ENCODE assay signal across 10 cellular contexts in genomic region chr11:86916330-86916729, GRCh38. TPM values are rescaled to one million over a fixed set of nuclear protein-coding genes. Genes with fewer than 3 reads are reported as not detected.
DNase-seq lines count a peak whose midpoint lies in the region; ATAC-seq and TF ChIP-seq lines count a peak whose summit lies in the region.
"Had no signal": no experiment of that assay in that cellular context is flagged by ENCODE, and none has a peak within 500 bp of the region (broad histone marks: within the 10 kb centered on the region; RNA-seq: fewer than 3 reads in every experiment).

No MANE protein-coding gene starts in this region.

- no peak overlapping the region for H3K4me3 Mint-ChIP-seq in activated CD8-positive, alpha-beta T cell treated with anti-CD3 and anti-CD28 coated beads for 36 hours

- peaks cover 5% of the 10 kb centered on the region for H3K27me3 Mint-ChIP-seq in activated CD8-positive, alpha-beta T cell treated with anti-CD3 and anti-CD28 coated beads for 36 hours

- H3K4me1 ChIP-seq in SJCRH30, result peaks cover 53% of the 10 kb centered on the region

- H3K36me3 ChIP-seq in SJCRH30, result no peaks in the 10 kb centered on the region

- CTCF ChIA-PET in activated CD8-positive, alpha-beta T cell treated with anti-CD3 and anti-CD28 coated beads for 36 hours (lab: Charles Lee), result interaction anchor here (3.1 kb wide), 1 partner anchor 46 kb away, joined by 13 read pairs; no protein-coding TSS in a partner anchor

- H3K9me3 Mint-ChIP-seq in activated CD8-positive, alpha-beta T cell treated with anti-CD3 and anti-CD28 coated beads for 36 hours, result no peaks in the 10 kb centered on the region

- POLR2A ChIA-PET in activated CD8-positive, alpha-beta T cell treated with anti-CD3 and anti-CD28 coated beads for 36 hours (lab: Charles Lee), result interaction anchor here (0.7 kb wide), 1 partner anchor 109 kb away, joined by 4 read pairs; no protein-coding TSS in a partner anchor

- H3K4me3 ChIP-seq in SJCRH30 (no peak overlapping the region), fibroblast of villous mesenchyme (ENCODE audit: low read depth, low read length) (no peak overlapping the region)

- H3K27me3 ChIP-seq in SJCRH30, result no peaks in the 10 kb centered on the region

- H3K27ac Mint-ChIP-seq in activated CD8-positive, alpha-beta T cell treated with anti-CD3 and anti-CD28 coated beads for 36 hours, result no peak overlapping the region

- no peaks in the 10 kb centered on the region for H3K36me3 Mint-ChIP-seq in activated CD8-positive, alpha-beta T cell treated with anti-CD3 and anti-CD28 coated beads for 36 hours (ENCODE audit: low read depth)

- no peak for TF ChIP-seq CTCF in fibroblast of villous mesenchyme (IDR thresholded peaks at IDR 0.05; ENCODE audit: insufficient read depth, low read depth, low read length)
- TF ChIP-seq CTCF in activated CD8-positive, alpha-beta T cell treated with anti-CD3 and anti-CD28 coated beads for 36 hours (IDR thresholded peaks at IDR 0.05), result no peak

- DNase-seq in EH (ENCODE audit: low read depth) (peak; percentile 92), SJCRH30 (peak; percentile 85 to 92), fibroblast of villous mesenchyme (ENCODE audit: low read depth) (peak; percentile 60), pulmonary artery endothelial cell (ENCODE audit: low read depth, low spot score) (peak; percentile 67), superior temporal gyrus (ENCODE audit: extremely low spot score) (no peak), DMS153 treated with DMSO at 0.1 percent for 48 hours (lab: John Stamatoyannopoulos, UW; ENCODE audit: unreplicated experiment) (no peak)
- DNase-seq in activated CD8-positive, alpha-beta T cell treated with anti-CD3 and anti-CD28 coated beads for 36 hours, result no peak
- DNase-seq: activated CD4-positive, alpha-beta T cell treated with anti-CD3 and anti-CD28 coated beads for 48 hours; NCI-H2227 treated with DMSO at 0.1 percent for 48 hours had no signal

- no peak for ATAC-seq in activated CD8-positive, alpha-beta T cell treated with anti-CD3 and anti-CD28 coated beads for 36 hours
- no peak for ATAC-seq in GM18909 (IDR thresholded peaks at IDR 0.05; ENCODE audit: poor library complexity, unreplicated experiment)

- no peaks in the 10 kb centered on the region for H3K4me1 Mint-ChIP-seq in activated CD8-positive, alpha-beta T cell treated with anti-CD3 and anti-CD28 coated beads for 36 hours (ENCODE audit: low read depth)

- intact Hi-C loops in activated CD8-positive, alpha-beta T cell treated with anti-CD3 and anti-CD28 coated beads for 36 hours (cut with micrococcal nuclease), result no loop called here

- H3K9me3 ChIP-seq in SJCRH30 (replicated peaks), result peaks cover 9% of the 10 kb centered on the region; the same call in 1 of the 2 replicates

- H3K27ac ChIP-seq in SJCRH30, result peak overlapping the region; percentile 92

RNA-seq across cellular contexts. Expression of gene FZD4, which starts 38.9 kb away (rescaled TPM):
- total RNA-seq in SJCRH30 (2014; rRNA removed; shearing (Covaris generic)), result 5.8 and 6.1 TPM in 2 replicates
- total RNA-seq in fibroblast of villous mesenchyme (13.5 and 17.3 TPM in 2 replicates), pulmonary artery endothelial cell (167 and 199 TPM in 2 replicates)
- under 1 TPM; 0.07 to 0.16 TPM for total RNA-seq in activated CD8-positive, alpha-beta T cell treated with anti-CD3 and anti-CD28 coated beads for 36 hours

Comparison
In these comparisons a context has a peak if more than half of its experiments do, and no peak if none do; other contexts are left out.
1. DNase-seq: peak in EH (single experiment), SJCRH30 (2 of 2), fibroblast of villous mesenchyme (single experiment) and pulmonary artery endothelial cell (single experiment); none in superior temporal gyrus (single experiment), activated CD8-positive, alpha-beta T cell treated with anti-CD3 and anti-CD28 coated beads for 36 hours (single experiment) and DMS153 treated with DMSO at 0.1 percent for 48 hours (single experiment).